17 cellular contexts compared by ENCODE assay signal in genomic region chr3:190401943-190402342, GRCh38. TPM values are rescaled to one million over a fixed set of nuclear protein-coding genes. Genes with fewer than 3 reads are reported as not detected.
"Had no signal": no experiment of that assay in that cellular context is flagged by ENCODE, and none has a peak within 500 bp of the region (broad histone marks: within the 10 kb centered on the region; RNA-seq: fewer than 3 reads in every experiment).

No MANE protein-coding gene starts in this region.

- H3K4me1 ChIP-seq: breast epithelium, gastroesophageal sphincter, lower lobe of right lung, tibial nerve had no signal

- H3K4me3 ChIP-seq: breast epithelium, gastroesophageal sphincter, hepatocyte, lower lobe of right lung, smooth muscle cell, tibial nerve had no signal

- H3K27me3 ChIP-seq: breast epithelium, gastroesophageal sphincter, hepatocyte, tibial nerve had no signal

- ATAC-seq: activated CD8-positive, alpha-beta T cell treated with anti-CD3 and anti-CD28 coated beads for 36 hours; gastroesophageal sphincter; lower lobe of right lung; naive thymus-derived CD4-positive, alpha-beta T cell; right cardiac atrium; stimulated activated effector memory CD8-positive, alpha-beta T cell treated with anti-CD3 and anti-CD28 coated beads, Interleukin-12 subunit alpha, Interleukin-12 subunit beta, amount 100 ng/mL, for 72 hours had no signal

- H3K36me3 ChIP-seq: breast epithelium, gastroesophageal sphincter, lower lobe of right lung, tibial nerve had no signal

- H3K27ac ChIP-seq: breast epithelium, gastroesophageal sphincter, hepatocyte, lower lobe of right lung had no signal

- H3K4me2 ChIP-seq: hepatocyte, smooth muscle cell had no signal

- H3K9me3 ChIP-seq: breast epithelium, gastroesophageal sphincter, lower lobe of right lung, tibial nerve had no signal

- DNase-seq: activated CD8-positive, alpha-beta memory T cell treated with anti-CD3 and anti-CD28 coated beads, Interleukin-2, amount 50 U/mL, for 4 hours; activated CD8-positive, alpha-beta T cell treated with anti-CD3 and anti-CD28 coated beads for 36 hours; activated naive CD8-positive, alpha-beta T cell treated with anti-CD3 and anti-CD28 coated beads, Interleukin-2, amount 10 ng/mL, durations not matched to agents 7 days and 5 days; anterior cingulate cortex; lower lobe of right lung; naive thymus-derived CD4-positive, alpha-beta T cell; posterior cingulate gyrus; right cardiac atrium; T-helper 2 cell had no signal

RNA-seq across cellular contexts. Expression of gene CLDN16, which starts 14.0 kb away (rescaled TPM):
- total RNA-seq: activated CD8-positive, alpha-beta T cell treated with anti-CD3 and anti-CD28 coated beads for 36 hours; activated naive CD8-positive, alpha-beta T cell treated with anti-CD3 and anti-CD28 coated beads, Interleukin-2, amount 10 ng/mL, durations not matched to agents 7 days and 5 days; gastroesophageal sphincter; naive thymus-derived CD4-positive, alpha-beta T cell; right cardiac atrium had no signal

RNA-seq across cellular contexts. Expression of gene TMEM207, which starts 47.8 kb away (rescaled TPM):
- total RNA-seq: activated CD8-positive, alpha-beta T cell treated with anti-CD3 and anti-CD28 coated beads for 36 hours; activated naive CD8-positive, alpha-beta T cell treated with anti-CD3 and anti-CD28 coated beads, Interleukin-2, amount 10 ng/mL, durations not matched to agents 7 days and 5 days; breast epithelium; fibroblast of lung; gastroesophageal sphincter; lower lobe of right lung; mononuclear cell; naive thymus-derived CD4-positive, alpha-beta T cell; right cardiac atrium; smooth muscle cell; tibial nerve had no signal
